Comparison of ENCODE assay signal across 12 cellular contexts in genomic region chr18:13614318-13614643, GRCh38.
DNase-seq lines count a peak whose midpoint lies in the region; ATAC-seq lines count a peak whose summit lies in the region.
"Had no signal": no experiment of that assay in that cellular context is flagged by ENCODE, and none has a peak within 500 bp of the region (broad histone marks: within the 10 kb centered on the region; RNA-seq: fewer than 3 reads in every experiment).

No MANE protein-coding gene starts in this region.

- peaks cover 6% of the 10 kb centered on the region for H3K36me3 Mint-ChIP-seq in activated T-helper 1 cell treated with anti-CD3 and anti-CD28 coated beads, Interleukin-12 subunit alpha, Interleukin-12 subunit beta, Interleukin-2, Interleukin-4 antibody, amounts not matched to agents 30 ng/mL and 10 ng/mL and 1 ng/mL, durations not matched to agents 14 hours and 24 hours and 36 hours (ENCODE audit: low read depth)
- peaks cover 0 to 1% (median 0%) of the 10 kb centered on the region in 3 donors for H3K36me3 Mint-ChIP-seq in naive thymus-derived CD8-positive, alpha-beta T cell

- H3K9me3 Mint-ChIP-seq in activated T-helper 1 cell treated with anti-CD3 and anti-CD28 coated beads, Interleukin-12 subunit alpha, Interleukin-12 subunit beta, Interleukin-2, Interleukin-4 antibody, amounts not matched to agents 30 ng/mL and 10 ng/mL and 1 ng/mL, durations not matched to agents 14 hours and 24 hours and 36 hours = no peaks in the 10 kb centered on the region
- no peaks in the 10 kb centered on the region for H3K9me3 Mint-ChIP-seq in naive thymus-derived CD8-positive, alpha-beta T cell

- peak overlapping the region; percentile 96 for H3K27ac Mint-ChIP-seq in activated T-helper 1 cell treated with anti-CD3 and anti-CD28 coated beads, Interleukin-12 subunit alpha, Interleukin-12 subunit beta, Interleukin-2, Interleukin-4 antibody, amounts not matched to agents 30 ng/mL and 10 ng/mL and 1 ng/mL, durations not matched to agents 14 hours and 24 hours and 36 hours
- H3K27ac Mint-ChIP-seq in naive thymus-derived CD8-positive, alpha-beta T cell = peak overlapping the region; percentile 87 to 96 (median 94)

- POLR2A ChIA-PET in naive thymus-derived CD8-positive, alpha-beta T cell (lab: Charles Lee) = interaction anchor here (0.6 kb wide), 1 partner anchor 192 kb away, joined by 6 read pairs; no protein-coding TSS in a partner anchor

- peak overlapping the region; percentile 79 to 99 (median 96) for H3K4me2 ChIP-seq in BLaER1 treated with 17β-estradiol and CSF1 and Interleukin-3, amounts not matched to agents 10 nM and 100 nM

- H3K36me3 ChIP-seq in BLaER1 treated with 17β-estradiol and CSF1 and Interleukin-3, amounts not matched to agents 10 nM and 100 nM = peaks cover 0 to 6% (median 0%) of the 10 kb centered on the region in 11 experiments; a peak in 1 of 22 replicates
- H3K36me3 ChIP-seq: brain microvascular endothelial cell had no signal

- H4K20me1 ChIP-seq in BLaER1 treated with 17β-estradiol and CSF1 and Interleukin-3, amounts not matched to agents 10 nM and 100 nM = peaks cover 0 to 50% (median 9%) of the 10 kb centered on the region in 11 experiments; a peak in 12 of 22 replicates

- intact Hi-C loops in activated T-helper 1 cell treated with anti-CD3 and anti-CD28 coated beads, Interleukin-12 subunit alpha, Interleukin-12 subunit beta, Interleukin-2, Interleukin-4 antibody, amounts not matched to agents 30 ng/mL and 10 ng/mL and 1 ng/mL, durations not matched to agents 14 hours and 24 hours and 36 hours (cut with micrococcal nuclease) = loop anchor here (5.0 kb wide), 2 partner anchors 397 to 477 kb away; partner anchors contain the start of gene LDLRAD4

- peaks cover 1% of the 10 kb centered on the region for H3K27me3 Mint-ChIP-seq in activated T-helper 1 cell treated with anti-CD3 and anti-CD28 coated beads, Interleukin-12 subunit alpha, Interleukin-12 subunit beta, Interleukin-2, Interleukin-4 antibody, amounts not matched to agents 30 ng/mL and 10 ng/mL and 1 ng/mL, durations not matched to agents 14 hours and 24 hours and 36 hours (ENCODE audit: insufficient read depth)
- no peaks in the 10 kb centered on the region for H3K27me3 Mint-ChIP-seq in naive thymus-derived CD8-positive, alpha-beta T cell

- H3K4me3 Mint-ChIP-seq in activated T-helper 1 cell treated with anti-CD3 and anti-CD28 coated beads, Interleukin-12 subunit alpha, Interleukin-12 subunit beta, Interleukin-2, Interleukin-4 antibody, amounts not matched to agents 30 ng/mL and 10 ng/mL and 1 ng/mL, durations not matched to agents 14 hours and 24 hours and 36 hours = peak overlapping the region; percentile 83
- peak overlapping the region; percentile 38 to 93 (median 86) for H3K4me3 Mint-ChIP-seq in naive thymus-derived CD8-positive, alpha-beta T cell

- H3K4me1 Mint-ChIP-seq in activated T-helper 1 cell treated with anti-CD3 and anti-CD28 coated beads, Interleukin-12 subunit alpha, Interleukin-12 subunit beta, Interleukin-2, Interleukin-4 antibody, amounts not matched to agents 30 ng/mL and 10 ng/mL and 1 ng/mL, durations not matched to agents 14 hours and 24 hours and 36 hours (ENCODE audit: low read depth) = peaks cover 79% of the 10 kb centered on the region
- peaks cover 42 to 90% (median 80%) of the 10 kb centered on the region in 4 donors for H3K4me1 Mint-ChIP-seq in naive thymus-derived CD8-positive, alpha-beta T cell

- peak in 1 of 2 donors; percentile 8 for ATAC-seq in naive thymus-derived CD8-positive, alpha-beta T cell
- ATAC-seq in HG02763 (IDR thresholded peaks at IDR 0.05; ENCODE audit: unreplicated experiment) (no peak), HG03378 (IDR thresholded peaks at IDR 0.05; ENCODE audit: unreplicated experiment) (no peak)
- ATAC-seq: Panc1 had no signal

- H3K27me3 ChIP-seq in BLaER1 treated with 17β-estradiol and CSF1 and Interleukin-3, amounts not matched to agents 10 nM and 100 nM = peaks cover 0 to 6% (median 0%) of the 10 kb centered on the region in 11 experiments; a peak in 1 of 22 replicates

- peak overlapping the region; percentile 47 to 91 (median 82) for H3K27ac ChIP-seq in BLaER1 treated with 17β-estradiol and CSF1 and Interleukin-3, amounts not matched to agents 10 nM and 100 nM
- H3K27ac ChIP-seq: brain microvascular endothelial cell had no signal

- DNase-seq in activated T-helper 1 cell treated with anti-CD3 and anti-CD28 coated beads, Interleukin-12 subunit alpha, Interleukin-12 subunit beta, Interleukin-2, Interleukin-4 antibody, amounts not matched to agents 30 ng/mL and 10 ng/mL and 1 ng/mL, durations not matched to agents 14 hours and 24 hours and 36 hours (ENCODE audit: low spot score) = no peak
- peak in 1 of 10 donors; percentile 33 for DNase-seq in naive thymus-derived CD8-positive, alpha-beta T cell
- DNase-seq in NCI-H187 (lab: John Stamatoyannopoulos, UW) = no peak
- no peak for DNase-seq in stimulated activated CD4-positive, alpha-beta T cell treated with anti-CD3 and anti-CD28 coated beads, Interleukin-2, amount 100 ng/mL, for 24 hours
- DNase-seq: brain microvascular endothelial cell, mesenchymal stem cell, NCI-H2171 had no signal

- H3K4me1 ChIP-seq in BLaER1 treated with 17β-estradiol and CSF1 and Interleukin-3, amounts not matched to agents 10 nM and 100 nM = peaks cover 80 to 100% (median 98%) of the 10 kb centered on the region in 10 experiments

- peak overlapping the region; percentile 11 to 84 (median 70); a peak in 20 of 22 replicates for H3K9ac ChIP-seq in BLaER1 treated with 17β-estradiol and CSF1 and Interleukin-3, amounts not matched to agents 10 nM and 100 nM

- H3K4me3 ChIP-seq in BLaER1 treated with 17β-estradiol and CSF1 and Interleukin-3, amounts not matched to agents 10 nM and 100 nM = peak overlapping the region in 9 of 10 experiments; percentile 17 to 73 (median 58); a peak in 16 of 20 replicates
- H3K4me3 ChIP-seq in GM08714 (ENCODE audit: low read length) = peak overlapping the region; percentile 93; the same call in 1 of the 2 replicates

- H3K9me3 ChIP-seq in BLaER1 treated with 17β-estradiol and CSF1 and Interleukin-3, amounts not matched to agents 10 nM and 100 nM (replicated peaks in 1 of 11) = no peaks in the 10 kb centered on the region
